ENCODE assay signal across 27 cellular contexts in the genomic region with DNA sequence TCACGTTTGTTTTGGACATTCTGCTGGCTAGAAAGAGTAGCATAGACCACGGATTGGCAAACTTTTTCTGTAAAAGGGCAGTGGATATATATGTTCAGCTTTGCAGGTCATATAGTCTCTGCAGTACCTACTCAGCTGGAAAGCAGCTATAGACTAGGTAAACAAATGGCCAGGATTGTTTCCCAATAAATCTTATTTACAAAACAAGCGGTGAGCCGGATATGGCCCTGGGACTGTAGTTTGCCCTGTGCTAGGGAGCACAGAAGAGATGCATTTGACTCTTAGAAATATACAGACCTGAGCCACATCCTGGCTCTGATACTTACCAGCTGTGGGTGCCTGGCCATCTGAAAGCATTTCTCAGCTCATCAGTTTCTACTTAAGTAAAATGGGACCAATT.
DNase-seq lines count a peak whose midpoint lies in the region; ATAC-seq, FAIRE-seq and TF ChIP-seq lines count a peak whose summit lies in the region.
"Had no signal": no experiment of that assay in that cellular context is flagged by ENCODE, and none has a peak within 500 bp of the region (broad histone marks: within the 10 kb centered on the region; RNA-seq: fewer than 3 reads in every experiment).

No MANE protein-coding gene starts in this region.

- no peak overlapping the region for H3K4me3 Mint-ChIP-seq in activated naive CD4-positive, alpha-beta T cell treated with anti-CD3 and anti-CD28 coated beads, Interleukin-2, amount 10 ng/mL, durations not matched to agents 7 days and 5 days
- H3K4me3 Mint-ChIP-seq: CD4-positive, alpha-beta T cell; CD8-positive, alpha-beta T cell had no signal

- H2AFZ ChIP-seq in OCI-LY7 (ENCODE audit: low read length) (peak overlapping the region; percentile 16), HepG2 (ENCODE audit: low read length) (no peak overlapping the region), mesenchymal stem cell (ENCODE audit: low read depth, low read length) (no peak overlapping the region)

- H3K79me1 ChIP-seq in mesenchymal stem cell (replicated peaks; ENCODE audit: low read length, poor library complexity, severe bottlenecking): no peaks in the 10 kb centered on the region

- H2BK120ac ChIP-seq in mesenchymal stem cell (ENCODE audit: low read depth, low read length): no peak overlapping the region

- no peak overlapping the region for H3K14ac ChIP-seq in mesenchymal stem cell (ENCODE audit: low read length in 2 of 2)

- no peak overlapping the region for H2BK5ac ChIP-seq in mesenchymal stem cell (ENCODE audit: low read depth, low read length, poor library complexity, severe bottlenecking)

- H3K4ac ChIP-seq in mesenchymal stem cell (ENCODE audit: low read depth in 1 of 2, low read length in 2 of 2): no peak overlapping the region

- H3K18ac ChIP-seq in mesenchymal stem cell (ENCODE audit: low read depth in 1 of 2, low read length in 2 of 2): no peak overlapping the region

- H3K4me3 ChIP-seq in OCI-LY7 (ENCODE audit: low read depth, low read length, poor library complexity, severe bottlenecking) (no peak overlapping the region), HepG2 (replicated peaks in 1 of 3; ENCODE audit: insufficient read depth in 1 of 3, low read depth in 2 of 3, low read length in 3 of 3) (no peak overlapping the region), mesenchymal stem cell (ENCODE audit: insufficient read depth in 1 of 2, low read depth in 1 of 2, low read length in 2 of 2) (no peak overlapping the region), MG63 (no peak overlapping the region)
- H3K4me3 ChIP-seq: A549, BLaER1, GM12878 had no signal

- in situ Hi-C loops in HepG2 (cut with HindIII; ENCODE audit: extremely low pct_ligation_motif_present, low pct_unique_long_range_greater_than_20kb): loop anchor here (25.0 kb wide), 1 partner anchor 1120 kb away; the partner anchor contains the start of gene PFDN4

- no peak for TF ChIP-seq POLR2A in HepG2 (IDR thresholded peaks at IDR 0.05; ENCODE audit: insufficient read depth in 1 of 2, low read depth in 2 of 2, low read length in 2 of 2)

- H3K4me1 Mint-ChIP-seq in activated naive CD4-positive, alpha-beta T cell treated with anti-CD3 and anti-CD28 coated beads, Interleukin-2, amount 10 ng/mL, durations not matched to agents 7 days and 5 days: peaks cover 2% of the 10 kb centered on the region

- no peak overlapping the region for H3K23ac ChIP-seq in mesenchymal stem cell (ENCODE audit: low read length in 2 of 2)

- H3K9me3 Mint-ChIP-seq in activated naive CD4-positive, alpha-beta T cell treated with anti-CD3 and anti-CD28 coated beads, Interleukin-2, amount 10 ng/mL, durations not matched to agents 7 days and 5 days: no peaks in the 10 kb centered on the region
- H3K9me3 Mint-ChIP-seq: CD4-positive, alpha-beta T cell; CD8-positive, alpha-beta T cell had no signal

- H3K36me3 ChIP-seq in OCI-LY7 (ENCODE audit: insufficient read depth, low read length) (no peaks in the 10 kb centered on the region), HepG2 (replicated peaks in 1 of 2; ENCODE audit: control insufficient read depth in 1 of 2, insufficient read depth in 2 of 2, low read length in 2 of 2) (no peaks in the 10 kb centered on the region), mesenchymal stem cell (ENCODE audit: control insufficient read depth in 1 of 2, insufficient read depth in 2 of 2, low read depth in 1 of 2, low read length in 2 of 2) (no peaks in the 10 kb centered on the region), MG63 (no peaks in the 10 kb centered on the region)
- H3K36me3 ChIP-seq: BE2C, BLaER1 had no signal

- no peak for TF ChIP-seq CTCF in C4-2B (conservative IDR thresholded peaks at IDR 0.05)
- TF ChIP-seq CTCF in OCI-LY7 (conservative IDR thresholded peaks at IDR 0.05; ENCODE audit: low read length): no peak
- TF ChIP-seq CTCF in HepG2 (CRISPR knock-in tag; IDR thresholded peaks at IDR 0.05): no peak

- no peak overlapping the region for H2BK15ac ChIP-seq in mesenchymal stem cell (ENCODE audit: low read depth, poor library complexity, severe bottlenecking)

- H3K9ac ChIP-seq in HepG2 (ENCODE audit: insufficient read depth, low read depth, low read length) (no peak overlapping the region), mesenchymal stem cell (ENCODE audit: low read length) (no peak overlapping the region)
- H3K9ac ChIP-seq: BLaER1 had no signal

- no peak for TF ChIP-seq RAD21 in HepG2 (CRISPR knock-in tag; IDR thresholded peaks at IDR 0.05)

- no peak overlapping the region for H3K27ac Mint-ChIP-seq in activated naive CD4-positive, alpha-beta T cell treated with anti-CD3 and anti-CD28 coated beads, Interleukin-2, amount 10 ng/mL, durations not matched to agents 7 days and 5 days
- H3K27ac Mint-ChIP-seq: CD4-positive, alpha-beta T cell; CD8-positive, alpha-beta T cell had no signal

- H3K36me3 Mint-ChIP-seq in activated naive CD4-positive, alpha-beta T cell treated with anti-CD3 and anti-CD28 coated beads, Interleukin-2, amount 10 ng/mL, durations not matched to agents 7 days and 5 days: no peaks in the 10 kb centered on the region
- H3K36me3 Mint-ChIP-seq: CD8-positive, alpha-beta T cell had no signal

- no peaks in the 10 kb centered on the region for H3K79me2 ChIP-seq in OCI-LY7 (ENCODE audit: insufficient read depth, low read depth, low read length)
- H3K79me2 ChIP-seq in HepG2 (ENCODE audit: insufficient read depth, low read length): no peaks in the 10 kb centered on the region

- TF ChIP-seq EP300 in HepG2 (IDR thresholded peaks at IDR 0.05; ENCODE audit: low read depth in 2 of 2, low read length in 2 of 2) (no peak), HepG2 (CRISPR knock-in tag; IDR thresholded peaks at IDR 0.05; ENCODE audit: borderline replicate concordance) (no peak)

- H2AK5ac ChIP-seq in mesenchymal stem cell (ENCODE audit: low read length, severe bottlenecking): no peak overlapping the region

- CTCF ChIA-PET in OCI-LY7 (lab: Charles Lee; ENCODE audit: unreplicated experiment): no interaction called here
- CTCF ChIA-PET in HepG2 (lab: Yijun Ruan, JAX; ENCODE audit: low intra/inter-chr PET ratio, low total read pairs): no interaction called here
- CTCF ChIA-PET in activated naive CD4-positive, alpha-beta T cell treated with anti-CD3 and anti-CD28 coated beads, Interleukin-2, amount 10 ng/mL, durations not matched to agents 7 days and 5 days (lab: Charles Lee): no interaction called here

- no peak for FAIRE-seq in HepG2 (lab: Jason Lieb, UNC)
- FAIRE-seq: A549, GM12878, GM12892, GM18507 had no signal

- H3K4me2 ChIP-seq in OCI-LY7 (ENCODE audit: low read length): no peak overlapping the region
- H3K4me2 ChIP-seq in HepG2 (ENCODE audit: low read depth, low read length): no peak overlapping the region
- no peak overlapping the region for H3K4me2 ChIP-seq in mesenchymal stem cell (ENCODE audit: low read length, poor library complexity, severe bottlenecking)
- H3K4me2 ChIP-seq: A549, BLaER1 had no signal

- H4K20me1 ChIP-seq in OCI-LY7 (ENCODE audit: insufficient read depth, low read length): no peaks in the 10 kb centered on the region
- H4K20me1 ChIP-seq in HepG2 (ENCODE audit: insufficient read depth, low read length): no peaks in the 10 kb centered on the region
- H4K20me1 ChIP-seq: BLaER1 had no signal

- no peaks in the 10 kb centered on the region for H3K9me2 ChIP-seq in OCI-LY7 (ENCODE audit: insufficient read depth, low read length)

- peak overlapping the region; percentile 46 for H3K27ac ChIP-seq in C4-2B
- no peak overlapping the region for H3K27ac ChIP-seq in OCI-LY7 (ENCODE audit: low read depth, low read length, poor library complexity, severe bottlenecking)
- H3K27ac ChIP-seq in HepG2 (ENCODE audit: extremely low read length, insufficient read depth, low read length): no peak overlapping the region
- no peak overlapping the region for H3K27ac ChIP-seq in mesenchymal stem cell (ENCODE audit: low read length, poor library complexity, severe bottlenecking)
- H3K27ac ChIP-seq: 22Rv1, A549, BLaER1 had no signal

- H3K4me1 ChIP-seq in OCI-LY7 (ENCODE audit: insufficient read depth, low read length, poor library complexity, severe bottlenecking): peaks cover 6% of the 10 kb centered on the region
- peaks cover 25% of the 10 kb centered on the region for H3K4me1 ChIP-seq in HepG2 (ENCODE audit: insufficient read depth, low read length)
- H3K4me1 ChIP-seq in mesenchymal stem cell (ENCODE audit: control insufficient read depth, insufficient read depth, low read depth, low read length): no peaks in the 10 kb centered on the region
- H3K4me1 ChIP-seq: A549, BLaER1, Caco-2 had no signal

- no peaks in the 10 kb centered on the region for H3K27me3 Mint-ChIP-seq in activated naive CD4-positive, alpha-beta T cell treated with anti-CD3 and anti-CD28 coated beads, Interleukin-2, amount 10 ng/mL, durations not matched to agents 7 days and 5 days
- H3K27me3 Mint-ChIP-seq: CD4-positive, alpha-beta T cell had no signal

- H2BK12ac ChIP-seq in mesenchymal stem cell (ENCODE audit: low read length in 2 of 2): peak overlapping the region; percentile 7 to 40

- WGBS in HepG2 (ENCODE audit: low lambda C conversion rate): 11% methylated on average over 4 of the region's 4 CpGs
- 45% methylated on average over 4 of the region's 4 CpGs for WGBS in mesenchymal stem cell

- H3K27me3 ChIP-seq in HepG2 (ENCODE audit: control insufficient read depth in 1 of 2, insufficient read depth in 2 of 2, low read length in 2 of 2) (peaks cover 0 to 4% of the 10 kb centered on the region in 2 experiments; a peak in 1 of 5 replicates), mesenchymal stem cell (ENCODE audit: control insufficient read depth in 1 of 2, insufficient read depth in 1 of 2, low read length in 2 of 2) (no peaks in the 10 kb centered on the region), MG63 (no peaks in the 10 kb centered on the region)
- H3K27me3 ChIP-seq: BE2C, BLaER1 had no signal

- H4K91ac ChIP-seq in mesenchymal stem cell (ENCODE audit: low read length): no peak overlapping the region

- BruUV-seq in OCI-LY7 (replicated peaks; lab: Mats Ljungman, UMichigan) (no TSS peak), HepG2 (replicated peaks; lab: Mats Ljungman, UMichigan) (no TSS peak)

- no peak overlapping the region for H4K8ac ChIP-seq in mesenchymal stem cell (ENCODE audit: low read length)

- no peaks in the 10 kb centered on the region for H3K9me3 ChIP-seq in OCI-LY7 (ENCODE audit: low read length)
- no peaks in the 10 kb centered on the region for H3K9me3 ChIP-seq in HepG2 (ENCODE audit: low read length)
- H3K9me3 ChIP-seq in mesenchymal stem cell (ENCODE audit: control insufficient read depth, low read length): no peaks in the 10 kb centered on the region
- H3K9me3 ChIP-seq in MG63: no peaks in the 10 kb centered on the region
- H3K9me3 ChIP-seq: A549, BE2C, BLaER1, Caco-2 had no signal

- intact Hi-C loops in OCI-LY7 (cut with micrococcal nuclease; ENCODE audit: unreplicated experiment) (no loop called here), HepG2 (cut with micrococcal nuclease; ENCODE audit: unreplicated experiment) (no loop called here)

- DNase-seq in OCI-LY7 (ENCODE audit: low spot score) (no peak), HepG2 (ENCODE audit: low spot score) (no peak), mesenchymal stem cell (peak; percentile 37), NCI-H345 treated with DMSO at 0.1 percent for 48 hours (lab: John Stamatoyannopoulos, UW; ENCODE audit: unreplicated experiment) (no peak), MG63 (no peak), D341Med (ENCODE audit: low spot score) (no peak)
- DNase-seq in activated naive CD4-positive, alpha-beta T cell treated with anti-CD3 and anti-CD28 coated beads, Interleukin-2, amount 10 ng/mL, durations not matched to agents 7 days and 5 days: no peak
- DNase-seq: BE2C; C1 segment of cervical spinal cord; Caco-2; Calu3; CD4-positive, alpha-beta T cell; CD8-positive, alpha-beta T cell; DMS 273 treated with DMSO at 0.1 percent for 48 hours; DMS153; DMS53; DMS79; DND-41; EL; GDM1 had no signal

- peak; percentile 76 for ATAC-seq in HepG2
- ATAC-seq: A549; CD8-positive, alpha-beta T cell; GM12878 had no signal

- POLR2A ChIA-PET in OCI-LY7 (lab: Charles Lee): interaction anchor here (0.6 to 1.2 kb wide), 2 partner anchors 12 to 553 kb away, joined by 4 to 5 read pairs; no protein-coding TSS in a partner anchor
- POLR2A ChIA-PET in HepG2 (lab: Yijun Ruan, JAX): interaction anchor here (3.9 kb wide), 1 partner anchor 11 kb away, joined by 23 read pairs; no protein-coding TSS in a partner anchor
